ENCODE assay signal across 8 cellular contexts in the genomic region with DNA sequence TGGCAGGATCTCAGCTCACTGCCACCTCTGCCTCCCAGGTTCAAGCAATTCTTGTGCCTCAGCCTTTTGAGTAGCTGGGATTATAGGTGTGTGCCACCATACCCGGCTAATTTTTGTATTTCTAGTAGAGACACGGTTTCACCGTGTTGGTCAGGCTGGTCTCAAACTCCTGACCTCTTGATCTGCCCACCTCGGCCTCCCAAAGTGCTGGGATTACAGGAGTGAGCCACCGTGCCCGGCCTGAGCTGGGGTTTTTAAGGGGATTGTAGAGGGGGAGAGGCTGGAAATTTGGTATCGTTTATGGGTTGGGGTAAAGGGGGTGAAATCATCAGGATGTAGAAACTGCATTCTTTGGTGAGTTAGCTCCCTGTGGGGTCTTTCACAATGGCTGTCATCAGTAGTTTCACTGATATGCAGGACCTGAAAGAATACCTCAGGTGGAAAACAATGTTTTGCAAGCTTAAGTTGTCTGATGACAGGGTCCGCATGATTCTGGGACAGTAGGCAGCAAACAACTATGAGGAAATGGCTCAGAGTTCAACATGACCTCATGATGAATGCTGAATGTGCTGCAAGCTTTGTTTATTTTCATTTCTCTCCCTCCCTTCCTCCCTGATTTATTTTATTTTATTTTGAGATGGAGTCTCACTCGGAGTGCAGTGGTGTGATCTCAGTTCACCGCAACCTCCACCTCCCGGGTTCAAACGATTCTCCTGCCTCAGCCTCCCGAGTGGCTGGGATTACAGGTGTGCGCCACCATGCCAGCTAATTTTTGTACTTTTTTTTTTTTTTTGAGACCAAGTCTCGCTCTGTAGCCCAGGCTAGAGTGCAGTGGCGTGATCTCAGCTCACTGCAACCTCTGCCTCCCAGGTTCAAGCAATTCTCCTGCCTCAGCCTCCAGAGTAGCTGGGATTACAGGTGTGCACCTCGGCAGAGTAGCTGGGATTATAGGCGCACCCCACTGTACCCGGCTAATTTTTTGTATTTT. TPM values are rescaled to one million over a fixed set of nuclear protein-coding genes. Genes with fewer than 3 reads are reported as not detected.
DNase-seq lines count a peak whose midpoint lies in the region; TF ChIP-seq lines count a peak whose summit lies in the region.
"Not testable (repeated sequence)": the region's sequence is repeated elsewhere in the genome, so short reads cannot be mapped to it uniquely, and the experiment has no call there.

No MANE protein-coding gene starts in this region.

- not testable (repeated sequence) for H3K79me2 ChIP-seq in PC-9 (ENCODE audit: low read depth)

- not testable (repeated sequence) for H3K27me3 ChIP-seq in PC-9 (ENCODE audit: insufficient read depth, low read depth); dorsolateral prefrontal cortex

- DNase-seq in Caki2 (ENCODE audit: low read depth): peak; percentile 47
- DNase-seq in HCEC 1CT: peak; percentile 87
- peak in 1 of 2 experiments; percentile 78 for DNase-seq in PC-9
- DNase-seq in astrocyte of the hippocampus (ENCODE audit: low read depth, low spot score): peak; percentile 34
- DNase-seq in dorsolateral prefrontal cortex: not testable (repeated sequence)
- peak; percentile 74 for DNase-seq in fibroblast of peridontal ligament (ENCODE audit: extremely low read depth)
- DNase-seq in kidney tubule cell (ENCODE audit: low spot score): peak; percentile 66
- DNase-seq in pulmonary artery endothelial cell (ENCODE audit: low read depth, low spot score): peak; percentile 43

- not testable (repeated sequence) for H3K4me1 ChIP-seq in PC-9 (replicated peaks; ENCODE audit: insufficient read depth)

- not testable (repeated sequence) for H3K4me3 ChIP-seq in PC-9, dorsolateral prefrontal cortex

- POLR2A ChIA-PET in PC-9 (lab: Charles Lee; ENCODE audit: unreplicated experiment): interaction anchor here (0.6 to 0.7 kb wide), 2 partner anchors 385 to 999 kb away, joined by 3 to 5 read pairs; no protein-coding TSS in a partner anchor

- BruUV-seq in PC-9 (replicated peaks; lab: Mats Ljungman, UMichigan): not testable (repeated sequence)

- in situ Hi-C loops in Caki2 (cut with HindIII; ENCODE audit: low pct_unique_long_range_greater_than_20kb, low sequenced_read_pairs): not testable (repeated sequence)

- not testable (repeated sequence) for TF ChIP-seq CTCF in PC-9 (conservative IDR thresholded peaks at IDR 0.05); dorsolateral prefrontal cortex (IDR thresholded peaks at IDR 0.05 in 54 of 56, conservative IDR thresholded peaks at IDR 0.05 in 2 of 56; ENCODE audit: low read depth in 1 of 56, partially characterized antibody in 56 of 56)

- H2AFZ ChIP-seq in PC-9: 0 out of 2 replicates have a peak overlapping the region, but pooled peaks have one; percentile 33

- CTCF ChIA-PET in PC-9 (lab: Charles Lee): interaction anchor here (0.5 kb wide), 1 partner anchor 25 kb away, joined by 3 read pairs; no protein-coding TSS in a partner anchor

- peak overlapping the region; percentile 28 for H3K4me2 ChIP-seq in PC-9

- not testable (repeated sequence) for H3K9me3 ChIP-seq in PC-9 (ENCODE audit: insufficient read depth, low read depth)

- not testable (repeated sequence) for H4K20me1 ChIP-seq in PC-9 (ENCODE audit: insufficient read depth)

- H3K36me3 ChIP-seq in PC-9 (ENCODE audit: low read depth): not testable (repeated sequence)

- intact Hi-C loops in PC-9 (cut with micrococcal nuclease; ENCODE audit: unreplicated experiment); dorsolateral prefrontal cortex (cut with DNase I): not testable (repeated sequence)

- H3F3A ChIP-seq in PC-9 (ENCODE audit: insufficient read depth, low read depth): not testable (repeated sequence)

- not testable (repeated sequence) for H3K9me2 ChIP-seq in PC-9 (ENCODE audit: insufficient read depth)

- H3K27ac ChIP-seq in PC-9: peak overlapping the region; percentile 76
- peak overlapping the region in 33 of 59 donors; percentile 4 to 85 (median 52) for H3K27ac ChIP-seq in dorsolateral prefrontal cortex

RNA-seq across cellular contexts. Expression of gene MTOR, which starts 5.3 kb away (rescaled TPM):
- total RNA-seq in Caki2 (2014; rRNA removed; shearing (Covaris generic); ENCODE audit: low replicate concordance): 9.6 and 11.2 TPM in 2 replicates
- total RNA-seq in PC-9 (2021): 34.6 and 37.4 TPM in 2 replicates
- 10 to 100 TPM; 45.9 to 83.6 (median 63.3) TPM for total RNA-seq in dorsolateral prefrontal cortex
- 42.7 and 69.5 TPM in 2 replicates for total RNA-seq in pulmonary artery endothelial cell

RNA-seq across cellular contexts. Expression of gene UBIAD1, which starts 5.4 kb away (rescaled TPM):
- total RNA-seq in Caki2 (2014; rRNA removed; shearing (Covaris generic); ENCODE audit: low replicate concordance): 4.0 and 8.5 TPM in 2 replicates
- total RNA-seq in PC-9 (2021) (11.2 and 12.1 TPM in 2 replicates), dorsolateral prefrontal cortex (10 to 100 TPM; 11.4 to 28.1 (median 18.2) TPM), pulmonary artery endothelial cell (6.3 and 7.8 TPM in 2 replicates)
